Comparison of ENCODE assay signal across 1 cellular context in the genomic region with DNA sequence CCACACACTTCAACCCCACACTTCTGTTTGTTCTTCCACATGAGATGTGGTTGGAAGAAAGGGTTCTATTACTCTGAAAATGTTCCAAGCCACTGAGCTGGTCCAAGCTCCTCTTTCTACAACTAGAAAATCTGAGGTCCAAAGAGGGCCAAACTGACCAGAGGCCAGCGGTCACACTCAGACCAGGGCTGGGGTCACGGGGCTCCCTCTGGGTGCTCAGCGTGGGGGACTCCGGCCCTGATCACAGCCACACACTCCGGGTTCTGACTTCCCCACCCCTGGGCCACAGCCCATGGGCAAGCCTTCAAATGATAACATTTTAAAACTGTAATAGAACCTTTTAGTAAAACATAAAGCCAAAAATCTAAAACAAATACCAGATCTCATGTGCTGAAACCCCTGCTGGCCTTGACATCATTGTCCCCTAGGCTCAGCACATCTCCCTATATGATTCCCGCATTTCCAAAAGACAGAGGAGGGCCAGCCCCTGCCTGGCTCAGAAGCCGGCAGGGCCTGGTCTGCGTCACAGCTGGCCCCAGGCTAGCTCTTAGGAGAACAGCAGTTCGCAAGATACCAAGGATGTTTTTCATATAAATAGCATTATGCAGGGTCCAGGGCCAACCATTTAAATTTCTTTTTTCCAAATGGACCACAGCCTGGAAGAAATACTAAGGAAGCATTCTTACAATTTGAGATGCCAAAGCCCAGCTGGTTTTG.
TF ChIP-seq lines count a peak whose summit lies in the region.

No MANE protein-coding gene starts in this region.

TF ChIP-seq in IMR-90, 13 proteins besides CTCF, POLR2A, EP300 and RAD21 (continued from another document):
- TF ChIP-seq, protein P1, sequence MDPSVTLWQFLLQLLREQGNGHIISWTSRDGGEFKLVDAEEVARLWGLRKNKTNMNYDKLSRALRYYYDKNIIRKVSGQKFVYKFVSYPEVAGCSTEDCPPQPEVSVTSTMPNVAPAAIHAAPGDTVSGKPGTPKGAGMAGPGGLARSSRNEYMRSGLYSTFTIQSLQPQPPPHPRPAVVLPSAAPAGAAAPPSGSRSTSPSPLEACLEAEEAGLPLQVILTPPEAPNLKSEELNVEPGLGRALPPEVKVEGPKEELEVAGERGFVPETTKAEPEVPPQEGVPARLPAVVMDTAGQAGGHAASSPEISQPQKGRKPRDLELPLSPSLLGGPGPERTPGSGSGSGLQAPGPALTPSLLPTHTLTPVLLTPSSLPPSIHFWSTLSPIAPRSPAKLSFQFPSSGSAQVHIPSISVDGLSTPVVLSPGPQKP (IDR thresholded peaks at IDR 0.05; ENCODE audit: borderline replicate concordance, low read depth, low read length): no peak
- TF ChIP-seq CHD1 (IDR thresholded peaks at IDR 0.05; ENCODE audit: low read depth, low read length) (no peak), RFX5 (IDR thresholded peaks at IDR 0.05; ENCODE audit: low read depth, low read length) (no peak), BHLHE40 (IDR thresholded peaks at IDR 0.05; ENCODE audit: low read depth, low read length) (no peak), FOS (IDR thresholded peaks at IDR 0.05; ENCODE audit: low read depth, low read length) (no peak), MXI1 (IDR thresholded peaks at IDR 0.05; ENCODE audit: borderline replicate concordance, low read depth, low read length) (no peak), MAFK (IDR thresholded peaks at IDR 0.05; ENCODE audit: low read depth, low read length) (no peak), RCOR1 (IDR thresholded peaks at IDR 0.05; ENCODE audit: insufficient replicate concordance, low read length) (no peak)
